ENCODE assay signal across 1 cellular context in the genomic region with DNA sequence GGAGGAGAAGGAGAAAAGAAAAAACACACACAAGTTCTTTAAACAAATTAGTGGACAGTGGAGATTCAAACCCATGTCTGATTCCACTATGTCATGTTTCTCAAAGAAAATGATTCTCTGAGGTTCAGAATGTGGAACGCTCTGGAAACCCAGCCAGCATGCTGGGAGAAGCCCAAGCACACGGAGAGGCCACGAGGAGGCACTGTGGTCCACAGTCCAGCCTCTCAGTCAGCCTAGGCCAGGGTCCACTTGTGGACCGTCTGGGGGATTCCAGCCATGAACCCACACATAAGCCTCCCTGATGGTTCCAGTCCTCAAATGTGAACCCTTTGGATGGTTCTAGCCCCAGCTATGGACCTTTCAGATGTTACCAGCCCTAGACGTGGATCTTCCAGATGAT.
TF ChIP-seq lines count a peak whose summit lies in the region.

No MANE protein-coding gene starts in this region.

TF ChIP-seq in endothelial cell of umbilical vein, 7 proteins besides CTCF, POLR2A, EP300 and RAD21:
- no peak for TF ChIP-seq EZH2 (IDR thresholded peaks at IDR 0.05; ENCODE audit: borderline replicate concordance, low read depth, low read length, severe bottlenecking)
- TF ChIP-seq FOS (IDR thresholded peaks at IDR 0.05; ENCODE audit: borderline replicate concordance, insufficient read depth, low read length): no peak
- TF ChIP-seq GATA2 (IDR thresholded peaks at IDR 0.05; ENCODE audit: insufficient read depth, insufficient read length, low read depth, low read length): no peak
- TF ChIP-seq, protein P1, sequence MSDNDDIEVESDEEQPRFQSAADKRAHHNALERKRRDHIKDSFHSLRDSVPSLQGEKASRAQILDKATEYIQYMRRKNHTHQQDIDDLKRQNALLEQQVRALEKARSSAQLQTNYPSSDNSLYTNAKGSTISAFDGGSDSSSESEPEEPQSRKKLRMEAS (IDR thresholded peaks at IDR 0.05; ENCODE audit: insufficient read depth, insufficient read length): no peak
- TF ChIP-seq MYC (IDR thresholded peaks at IDR 0.05; ENCODE audit: low read depth, low read length): no peak
- no peak for TF ChIP-seq POLR2AphosphoS5 (IDR thresholded peaks at IDR 0.05; ENCODE audit: insufficient read depth, low read depth, low read length)
- no peak for TF ChIP-seq JUN (IDR thresholded peaks at IDR 0.05; ENCODE audit: borderline replicate concordance, insufficient read depth, insufficient read length, low read depth)
